9 cellular contexts compared by ENCODE assay signal in the genomic region with DNA sequence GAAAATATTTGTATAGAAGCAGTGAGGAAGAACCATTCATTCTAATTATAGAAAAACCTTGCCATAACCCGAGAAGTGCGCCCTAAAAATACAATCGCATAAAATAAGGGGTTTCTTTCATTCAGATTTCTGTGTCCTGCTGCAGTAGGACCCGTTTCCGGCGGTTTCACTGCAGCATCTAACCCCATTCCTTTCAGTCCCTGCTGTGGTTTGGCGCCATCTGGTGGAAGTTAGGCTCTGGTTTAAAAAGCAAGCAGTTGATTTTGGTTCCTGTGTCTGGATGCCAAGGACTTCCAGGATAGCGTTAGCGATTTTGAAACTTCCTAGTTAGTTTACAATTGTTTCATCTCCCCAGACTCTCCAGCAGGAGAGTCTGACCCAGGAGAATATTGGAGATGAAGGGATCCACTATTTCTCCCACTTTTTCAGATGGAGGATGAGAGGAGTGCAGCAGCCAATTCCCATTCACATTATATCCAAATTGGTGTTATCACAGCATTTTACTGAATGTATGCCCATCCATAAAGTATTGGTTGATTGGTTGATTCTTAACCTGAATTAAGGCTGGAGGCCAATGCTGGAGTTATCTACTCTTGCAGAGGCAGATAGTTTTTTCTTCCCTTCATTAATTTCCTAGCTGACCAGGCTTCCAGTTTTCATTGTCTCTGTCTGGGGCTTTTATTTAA.
DNase-seq lines count a peak whose midpoint lies in the region; ATAC-seq lines count a peak whose summit lies in the region.
"Had no signal": no experiment of that assay in that cellular context is flagged by ENCODE, and none has a peak within 500 bp of the region (broad histone marks: within the 10 kb centered on the region; RNA-seq: fewer than 3 reads in every experiment).

No MANE protein-coding gene starts in this region.

- H3K4me3 Mint-ChIP-seq in T-helper 2 cell treated with Interferon-gamma antibody and Interleukin-4, amounts not matched to agents 5 μg/mL and 100 μg/mL, for 36 hours = no peak overlapping the region

- H3K27me3 ChIP-seq in skeletal muscle satellite cell (ENCODE audit: control insufficient read depth, insufficient read depth, low read length) = no peaks in the 10 kb centered on the region
- H3K27me3 ChIP-seq: BLaER1 treated with 17β-estradiol and CSF1 and Interleukin-3, amounts not matched to agents 10 nM and 100 nM had no signal

- peak overlapping the region; percentile 71 for H3K4me2 ChIP-seq in skeletal muscle satellite cell (ENCODE audit: low read length)

- ATAC-seq in HG02884 (IDR thresholded peaks at IDR 0.05; ENCODE audit: unreplicated experiment) = peak; percentile 91

- H3K4me1 Mint-ChIP-seq in T-helper 2 cell treated with Interferon-gamma antibody and Interleukin-4, amounts not matched to agents 5 μg/mL and 100 μg/mL, for 36 hours (ENCODE audit: low read depth) = no peaks in the 10 kb centered on the region

- no peaks in the 10 kb centered on the region for H3K9me3 ChIP-seq in skeletal muscle satellite cell (replicated peaks; ENCODE audit: low read length)
- H3K9me3 ChIP-seq: BLaER1 treated with 17β-estradiol and CSF1 and Interleukin-3, amounts not matched to agents 10 nM and 100 nM had no signal

- H3K27me3 Mint-ChIP-seq in T-helper 2 cell treated with Interferon-gamma antibody and Interleukin-4, amounts not matched to agents 5 μg/mL and 100 μg/mL, for 36 hours (ENCODE audit: low read depth) = no peaks in the 10 kb centered on the region

- no peaks in the 10 kb centered on the region for H3K36me3 ChIP-seq in skeletal muscle satellite cell (ENCODE audit: insufficient read depth, low read length)
- H3K36me3 ChIP-seq: BLaER1 treated with 17β-estradiol and CSF1 and Interleukin-3, amounts not matched to agents 10 nM and 100 nM had no signal

- no peak overlapping the region for H3K27ac Mint-ChIP-seq in T-helper 2 cell treated with Interferon-gamma antibody and Interleukin-4, amounts not matched to agents 5 μg/mL and 100 μg/mL, for 36 hours

- H3K4me1 ChIP-seq in skeletal muscle satellite cell (ENCODE audit: control insufficient read depth, insufficient read depth, low read length) = no peaks in the 10 kb centered on the region
- H3K4me1 ChIP-seq: BLaER1 treated with 17β-estradiol and CSF1 and Interleukin-3, amounts not matched to agents 10 nM and 100 nM had no signal

- H3K9me3 Mint-ChIP-seq in T-helper 2 cell treated with Interferon-gamma antibody and Interleukin-4, amounts not matched to agents 5 μg/mL and 100 μg/mL, for 36 hours = no peaks in the 10 kb centered on the region

- DNase-seq in NK-92 treated with Interleukin-12 subunit alpha and Interleukin-12 subunit beta, amount 100 ng/mL, for 24 hours (lab: John Stamatoyannopoulos, UW) = peak; percentile 56
- DNase-seq in NK-92 (lab: John Stamatoyannopoulos, UW; ENCODE audit: unreplicated experiment) (no peak), NCI-H146 treated with DMSO at 0.1 percent for 48 hours (lab: John Stamatoyannopoulos, UW; ENCODE audit: unreplicated experiment) (peak; percentile 77), astrocyte of the hippocampus (ENCODE audit: low read depth, low spot score) (peak; percentile 91), hypothalamus (lab: John Stamatoyannopoulos, UW) (peak in 49 of 51 donors; percentile 7 to 91 (median 62))
- DNase-seq in T-helper 2 cell treated with Interferon-gamma antibody and Interleukin-4, amounts not matched to agents 5 μg/mL and 100 μg/mL, for 36 hours (ENCODE audit: low spot score) = peak; percentile 39

- H3K36me3 Mint-ChIP-seq in T-helper 2 cell treated with Interferon-gamma antibody and Interleukin-4, amounts not matched to agents 5 μg/mL and 100 μg/mL, for 36 hours (ENCODE audit: low read depth) = no peaks in the 10 kb centered on the region

- no peak overlapping the region for H3K9ac ChIP-seq in skeletal muscle satellite cell (ENCODE audit: low read depth, low read length)
- H3K9ac ChIP-seq: BLaER1 treated with 17β-estradiol and CSF1 and Interleukin-3, amounts not matched to agents 10 nM and 100 nM had no signal

- H3K4me3 ChIP-seq in skeletal muscle satellite cell (ENCODE audit: low read length) = peak overlapping the region; percentile 28
- H3K4me3 ChIP-seq: BLaER1 treated with 17β-estradiol and CSF1 and Interleukin-3, amounts not matched to agents 10 nM and 100 nM had no signal
